In genomic region chr7:100632951-100633717, GRCh38 we compare ENCODE assay signal across 8 cellular contexts. TPM values are rescaled to one million over a fixed set of nuclear protein-coding genes. Genes with fewer than 3 reads are reported as not detected.
DNase-seq lines count a peak whose midpoint lies in the region; ATAC-seq, FAIRE-seq and TF ChIP-seq lines count a peak whose summit lies in the region.

No MANE protein-coding gene starts in this region.

- peak overlapping the region; percentile 98; the same call in 1 of the 2 replicates for H2BK15ac ChIP-seq in H1 (ENCODE audit: low read length)

- POLR2A ChIA-PET in AG04450 (lab: Yijun Ruan, JAX) (interaction anchor here (0.6 to 1.2 kb wide), 4 partner anchors 9 to 47 kb away, joined by 3 to 8 read pairs (median 6); partner anchors contain the start of genes FBXO24, LRCH4, MOSPD3 and PCOLCE), H1 (lab: Charles Lee; ENCODE audit: partially characterized antibody) (interaction anchor here (0.6 to 3.4 kb wide), 16 partner anchors 9 to 346 kb away, joined by 3 to 20 read pairs (median 4); partner anchors contain the start of genes EPHB4, FBXO24, LRCH4 and MEPCE)

- no peak overlapping the region for H2AK5ac ChIP-seq in H1 (ENCODE audit: low read depth, low read length)

- H3K27me3 ChIP-seq in AG04450 (ENCODE audit: control insufficient read depth, insufficient read depth, low read length): peaks cover 17% of the 10 kb centered on the region
- H3K27me3 ChIP-seq in H1 (replicated peaks in 1 of 4; ENCODE audit: control insufficient read depth in 3 of 4, extremely low read depth in 1 of 4, insufficient read depth in 3 of 4, low read length in 3 of 4): peaks cover 0 to 16% (median 9%) of the 10 kb centered on the region in 4 experiments; a peak in 5 of 7 replicates
- H3K27me3 ChIP-seq in thoracic aorta (replicated peaks; ENCODE audit: insufficient read depth): no peaks in the 10 kb centered on the region

- H3K18ac ChIP-seq in H1 (ENCODE audit: extremely low read depth, low read length): peak overlapping the region; percentile 93

- peak; percentile 58 for ATAC-seq in GM18517 (IDR thresholded peaks at IDR 0.05; ENCODE audit: unreplicated experiment)
- peak; percentile 61 to 66 for ATAC-seq in naive B cell (ENCODE audit: low read depth in 2 of 2)
- ATAC-seq in thoracic aorta (ENCODE audit: insufficient number of reproducible peaks, low FRiP score, low read depth): no peak
- ATAC-seq in HG02798 (IDR thresholded peaks at IDR 0.05; ENCODE audit: poor library complexity, unreplicated experiment): no peak

- no peak overlapping the region for H4K5ac ChIP-seq in H1 (ENCODE audit: insufficient read length, low read depth, low read length)

- H3K4me1 ChIP-seq in H1 (replicated peaks in 1 of 4; ENCODE audit: control insufficient read depth in 3 of 4, insufficient read depth in 4 of 4, low read length in 3 of 4): peaks cover 0 to 3% (median 3%) of the 10 kb centered on the region in 4 experiments; a peak in 5 of 7 replicates
- peaks cover 5 to 8% of the 10 kb centered on the region in 2 donors for H3K4me1 ChIP-seq in thoracic aorta (ENCODE audit: control insufficient read depth in 1 of 2, low read depth in 2 of 2)

- no peak for TF ChIP-seq POLR2A in H1 (IDR thresholded peaks at IDR 0.05; ENCODE audit: control extremely low read depth in 1 of 2, low read depth in 2 of 2, low read length in 2 of 2)

- H3K79me1 ChIP-seq in H1 (ENCODE audit: low read depth, low read length): no peaks in the 10 kb centered on the region; the same call in 1 of the 2 replicates

- H2BK20ac ChIP-seq in H1 (ENCODE audit: low read length): no peak overlapping the region

- CTCF ChIA-PET in AG04450 (lab: Charles Lee) (interaction anchor here (0.6 to 1.5 kb wide), 4 partner anchors 14 to 44 kb away, joined by 3 to 4 read pairs (median 3); partner anchors contain the start of genes MOSPD3 and PCOLCE), H1 (lab: Charles Lee; ENCODE audit: partially characterized antibody) (interaction anchor here (0.7 to 5.1 kb wide), 33 partner anchors 9 to 219 kb away, joined by 3 to 46 read pairs (median 5); partner anchors contain the start of genes ACTL6B, FBXO24, LRCH4 and MOSPD3)

- H2BK5ac ChIP-seq in H1 (ENCODE audit: low read depth, low read length): 0 out of 2 replicates have a peak overlapping the region, but pooled peaks have one; percentile 12

- WGBS in H1 (ENCODE audit: extremely low coverage in 1 of 2, insufficient coverage in 1 of 2, insufficient read length in 1 of 2, insufficient replicate concordance in 2 of 2, low coverage in 1 of 2, low lambda C conversion rate in 2 of 2, missing lambda C conversion rate in 1 of 2), 2 experiments: 4% methylated on average over 37 of the region's 72 CpGs; no CpG with 5 or more reads in 1 of the 2 experiments

- no peaks in the 10 kb centered on the region for H3K27me3 Mint-ChIP-seq in naive B cell

- H3K27ac Mint-ChIP-seq in naive B cell: peak overlapping the region in 4 of 6 donors; percentile 26 to 90 (median 86)

- peak overlapping the region; percentile 72 to 94 (median 88) for H3K4me3 Mint-ChIP-seq in naive B cell

- peak overlapping the region; percentile 69 for H3K56ac ChIP-seq in H1 (replicated peaks; ENCODE audit: insufficient read length, low read depth, low read length)

- peaks cover 14 to 28% (median 21%) of the 10 kb centered on the region in 3 donors for H3K4me1 Mint-ChIP-seq in naive B cell

- no peak overlapping the region for H2BK120ac ChIP-seq in H1 (replicated peaks; ENCODE audit: low read depth, low read length)

- no peaks in the 10 kb centered on the region for H3K36me3 Mint-ChIP-seq in naive B cell

- H4K8ac ChIP-seq in H1 (ENCODE audit: extremely low read depth, insufficient read depth, low read length): peak overlapping the region; percentile 97

- H3K9me3 ChIP-seq in AG04450 (ENCODE audit: control insufficient read depth, insufficient read depth, low read length) (no peaks in the 10 kb centered on the region), H1 (ENCODE audit: insufficient read depth in 2 of 2, low read depth in 1 of 2, low read length in 1 of 2) (no peaks in the 10 kb centered on the region), thoracic aorta (no peaks in the 10 kb centered on the region)

- peak overlapping the region; percentile 31; the same call in 1 of the 2 replicates for H2AFZ ChIP-seq in H1 (ENCODE audit: low read length)

- peak overlapping the region; percentile 61 to 92 for H3K4me2 ChIP-seq in H1 (ENCODE audit: insufficient read depth in 1 of 2, low read depth in 2 of 2, low read length in 2 of 2)

- peak overlapping the region in 3 of 4 experiments; percentile 8 to 69 (median 13); a peak in 3 of 7 replicates for H3K9ac ChIP-seq in H1 (replicated peaks in 1 of 4; ENCODE audit: extremely low read depth in 1 of 4, low read depth in 3 of 4, low read length in 3 of 4)

- peak; percentile 22 to 32; a peak in 2 of 4 replicates for TF ChIP-seq RAD21 in H1 (IDR thresholded peaks at IDR 0.05 in 1 of 2, conservative IDR thresholded peaks at IDR 0.05 in 1 of 2; ENCODE audit: low read depth in 2 of 2, low read length in 2 of 2)

- H4K20me1 ChIP-seq in H1 (replicated peaks in 1 of 2; ENCODE audit: control insufficient read depth in 1 of 2, insufficient read depth in 2 of 2, low read length in 2 of 2): peaks cover 0 to 1% of the 10 kb centered on the region in 2 experiments

- H3K4me3 ChIP-seq in AG04450 (ENCODE audit: low read depth, low read length) (peak overlapping the region; percentile 49), H1 (ENCODE audit: extremely low read depth in 1 of 4, insufficient read depth in 2 of 4, low read depth in 3 of 4, low read length in 4 of 4) (peak overlapping the region; percentile 60 to 89 (median 61)), thoracic aorta (peak overlapping the region; percentile 73)

- H3K23ac ChIP-seq in H1 (ENCODE audit: insufficient read length): no peak overlapping the region

- no peaks in the 10 kb centered on the region for H3K36me3 ChIP-seq in H1 (ENCODE audit: control insufficient read depth in 2 of 4, insufficient read depth in 4 of 4, low read length in 3 of 4)
- no peaks in the 10 kb centered on the region for H3K36me3 ChIP-seq in thoracic aorta

- no peak overlapping the region for H3K27ac ChIP-seq in AG04450 (ENCODE audit: low read depth, low read length)
- H3K27ac ChIP-seq in H1 (ENCODE audit: low read depth, low read length): no peak overlapping the region
- no peak overlapping the region for H3K27ac ChIP-seq in thoracic aorta

- peak; percentile 44; the same call in 1 of the 2 replicates for TF ChIP-seq CTCF in AG04450 (IDR thresholded peaks at IDR 0.05; ENCODE audit: low read depth, low read length)
- peak; percentile 45 to 71 (median 63) for TF ChIP-seq CTCF in H1 (IDR thresholded peaks at IDR 0.05; ENCODE audit: control extremely low read depth in 1 of 3, insufficient read depth in 1 of 3, low read depth in 1 of 3, low read length in 3 of 3)
- TF ChIP-seq CTCF in thoracic aorta (IDR thresholded peaks at IDR 0.05): no peak

- H3K14ac ChIP-seq in H1 (ENCODE audit: insufficient read length): no peak overlapping the region

- FAIRE-seq in H1 (lab: Jason Lieb, UNC): no peak

- H3K9me3 Mint-ChIP-seq in naive B cell: no peaks in the 10 kb centered on the region

- peak overlapping the region; percentile 89 for H4K91ac ChIP-seq in H1 (replicated peaks; ENCODE audit: insufficient read length, low read length)

- DNase-seq in AG04450 (ENCODE audit: low read depth, low spot score) (no peak), NCI-H1092 treated with DMSO at 0.1 percent for 48 hours (lab: John Stamatoyannopoulos, UW) (peak; percentile 50), H1 (ENCODE audit: low read depth in 1 of 2, low spot score in 2 of 2) (peak in 1 of 2 experiments; percentile 84), naive B cell (peak; percentile 42), thoracic aorta (ENCODE audit: low spot score) (no peak)
- DNase-seq in activated CD4-positive, alpha-beta T cell treated with anti-CD3 and anti-CD28 coated beads, Interleukin-2, amount 50 U/mL, for 4 hours: peak; percentile 39 to 40

- peak overlapping the region; percentile 53; the same call in 1 of the 2 replicates for H2BK12ac ChIP-seq in H1 (ENCODE audit: low read depth, low read length)

- H3K79me2 ChIP-seq in H1 (ENCODE audit: control insufficient read depth in 1 of 2, insufficient read depth in 2 of 2, low read length in 2 of 2): no peaks in the 10 kb centered on the region

- H3K4ac ChIP-seq in H1 (replicated peaks; ENCODE audit: insufficient read length, low read depth, low read length): no peak overlapping the region

- TF ChIP-seq EP300 in H1 (IDR thresholded peaks at IDR 0.05; ENCODE audit: borderline replicate concordance in 1 of 2, low read depth in 2 of 2, low read length in 2 of 2): no peak

- H3K23me2 ChIP-seq in H1 (ENCODE audit: low read depth, low read length): peaks cover 6% of the 10 kb centered on the region; the same call in 1 of the 2 replicates

RNA-seq across cellular contexts. Expression of gene TFR2, which starts 8.2 kb away (rescaled TPM):
- polyA plus RNA-seq in AG04450 (2011; rRNA removed) (0.05 and 0.06 TPM in 2 replicates), H1 (2011; rRNA removed) (4.6 and 6.0 TPM in 2 replicates), naive B cell (ENCODE audit: low read depth in 6 of 6) (1 to 10 TPM in 1 of 6 donors, under 1 TPM in 3, not detected in 2; 0.58 to 1.3 (median 0.65) TPM)
- polyA minus RNA-seq in AG04450 (2011; rRNA and poly(A)+ RNA removed): not detected in 2 replicates
- total RNA-seq in H1 (2021; fragmentation: NEBNext Ultra II Directional; extraction: Animal tissue kit (Norgen Biotek cat#: 25700)): 4.9 and 5.7 TPM in 2 replicates
- polyA plus RNA-seq in H1 (2011; cell fraction: cytosol; rRNA removed): 4.0 TPM
- polyA plus RNA-seq in H1 (2011; cell fraction: nucleus; rRNA removed): 17.7 TPM
- polyA plus RNA-seq in H1 (2012, experiment 1 of 2): 5.4 to 7.4 TPM (median 6.2 TPM) in 4 replicates
- polyA plus RNA-seq in H1 (2012, experiment 2 of 2): 3.3 TPM
- 4.0 TPM for polyA plus RNA-seq in H1 (2013, experiment 1 of 2)
- polyA plus RNA-seq in H1 (2013, experiment 2 of 2): 3.5 TPM
- polyA minus RNA-seq in H1 (2011; rRNA and poly(A)+ RNA removed): 1.5 and 3.4 TPM in 2 replicates
- 4.3 TPM for polyA minus RNA-seq in H1 (2011; cell fraction: cytosol; rRNA and poly(A)+ RNA removed)
- polyA minus RNA-seq in H1 (2011; cell fraction: nucleus; rRNA and poly(A)+ RNA removed): 7.1 TPM
- 1 to 10 TPM in 1 of 2 donors, under 1 TPM in 1; 0.35 to 1.9 TPM for total RNA-seq in thoracic aorta

RNA-seq across cellular contexts. Expression of gene MOSPD3, which starts 20.8 kb away (rescaled TPM):
- polyA plus RNA-seq in AG04450 (2011; rRNA removed) (9.1 and 10.0 TPM in 2 replicates), H1 (2011; rRNA removed) (21.4 and 45.7 TPM in 2 replicates), naive B cell (ENCODE audit: low read depth in 6 of 6) (10 to 100 TPM in 5 of 6 donors, 1 to 10 TPM in 1; 7.7 to 18.2 (median 13.1) TPM)
- 4.0 and 4.8 TPM in 2 replicates for polyA minus RNA-seq in AG04450 (2011; rRNA and poly(A)+ RNA removed)
- 19.3 and 20.7 TPM in 2 replicates for total RNA-seq in H1 (2021; fragmentation: NEBNext Ultra II Directional; extraction: Animal tissue kit (Norgen Biotek cat#: 25700))
- polyA plus RNA-seq in H1 (2011; cell fraction: cytosol; rRNA removed): 10.1 TPM
- polyA plus RNA-seq in H1 (2011; cell fraction: nucleus; rRNA removed): 23.8 TPM
- 15.9 to 26.5 TPM (median 22.6 TPM) in 4 replicates for polyA plus RNA-seq in H1 (2012, experiment 1 of 2)
- polyA plus RNA-seq in H1 (2012, experiment 2 of 2): 25.8 TPM
- 19.0 TPM for polyA plus RNA-seq in H1 (2013, experiment 1 of 2)
- 17.7 TPM for polyA plus RNA-seq in H1 (2013, experiment 2 of 2)
- 7.0 and 8.1 TPM in 2 replicates for polyA minus RNA-seq in H1 (2011; rRNA and poly(A)+ RNA removed)
- polyA minus RNA-seq in H1 (2011; cell fraction: cytosol; rRNA and poly(A)+ RNA removed): 7.4 TPM
- 8.7 TPM for polyA minus RNA-seq in H1 (2011; cell fraction: nucleus; rRNA and poly(A)+ RNA removed)
- 10 to 100 TPM in 1 of 2 donors, 1 to 10 TPM in 1; 9.2 to 29.6 TPM for total RNA-seq in thoracic aorta

RNA-seq across cellular contexts. Expression of gene ACTL6B, which starts 23.1 kb away (rescaled TPM):
- polyA plus RNA-seq in AG04450 (2011; rRNA removed) (not detected in 2 replicates), H1 (2011; rRNA removed) (4.5 and 4.6 TPM in 2 replicates), naive B cell (ENCODE audit: low read depth in 6 of 6) (not detected)
- not detected in 2 replicates for polyA minus RNA-seq in AG04450 (2011; rRNA and poly(A)+ RNA removed)
- total RNA-seq in H1 (2021; fragmentation: NEBNext Ultra II Directional; extraction: Animal tissue kit (Norgen Biotek cat#: 25700)): 1.7 and 2.1 TPM in 2 replicates
- 2.7 TPM for polyA plus RNA-seq in H1 (2011; cell fraction: cytosol; rRNA removed)
- polyA plus RNA-seq in H1 (2011; cell fraction: nucleus; rRNA removed): 3.4 TPM
- 1.6 to 4.0 TPM (median 3.0 TPM) in 4 replicates for polyA plus RNA-seq in H1 (2012, experiment 1 of 2)
- polyA plus RNA-seq in H1 (2012, experiment 2 of 2): 2.3 TPM
- polyA plus RNA-seq in H1 (2013, experiment 1 of 2): 1.1 TPM
- 1.0 TPM for polyA plus RNA-seq in H1 (2013, experiment 2 of 2)
- polyA minus RNA-seq in H1 (2011; rRNA and poly(A)+ RNA removed): 0.51 and 0.60 TPM in 2 replicates
- polyA minus RNA-seq in H1 (2011; cell fraction: cytosol; rRNA and poly(A)+ RNA removed): 2.4 TPM
- 0.70 TPM for polyA minus RNA-seq in H1 (2011; cell fraction: nucleus; rRNA and poly(A)+ RNA removed)
- not detected for total RNA-seq in thoracic aorta

RNA-seq across cellular contexts. Expression of gene PCOLCE, which starts 31.0 kb away (rescaled TPM):
- polyA plus RNA-seq in AG04450 (2011; rRNA removed) (164 and 227 TPM in 2 replicates), H1 (2011; rRNA removed) (21.5 and 46.6 TPM in 2 replicates), naive B cell (ENCODE audit: low read depth in 6 of 6) (1 to 10 TPM in 1 of 6 donors, under 1 TPM in 4, not detected in 1; 0.23 to 1.1 (median 0.86) TPM)
- 37.1 and 50.6 TPM in 2 replicates for polyA minus RNA-seq in AG04450 (2011; rRNA and poly(A)+ RNA removed)
- total RNA-seq in H1 (2021; fragmentation: NEBNext Ultra II Directional; extraction: Animal tissue kit (Norgen Biotek cat#: 25700)): 69.2 and 70.6 TPM in 2 replicates
- 26.8 TPM for polyA plus RNA-seq in H1 (2011; cell fraction: cytosol; rRNA removed)
- 126 TPM for polyA plus RNA-seq in H1 (2011; cell fraction: nucleus; rRNA removed)
- 80.3 to 96.2 TPM (median 87.0 TPM) in 4 replicates for polyA plus RNA-seq in H1 (2012, experiment 1 of 2)
- 81.2 TPM for polyA plus RNA-seq in H1 (2012, experiment 2 of 2)
- polyA plus RNA-seq in H1 (2013, experiment 1 of 2): 132 TPM
- polyA plus RNA-seq in H1 (2013, experiment 2 of 2): 122 TPM
- polyA minus RNA-seq in H1 (2011; rRNA and poly(A)+ RNA removed): 7.8 and 13.1 TPM in 2 replicates
- polyA minus RNA-seq in H1 (2011; cell fraction: cytosol; rRNA and poly(A)+ RNA removed): 27.5 TPM
- polyA minus RNA-seq in H1 (2011; cell fraction: nucleus; rRNA and poly(A)+ RNA removed): 29.2 TPM
- total RNA-seq in thoracic aorta: 100 to 1,000 TPM; 130 to 140 TPM

RNA-seq across cellular contexts. Expression of gene GNB2, which starts 40.4 kb away (rescaled TPM):
- 68.4 and 114 TPM in 2 replicates for polyA plus RNA-seq in AG04450 (2011; rRNA removed)
- polyA minus RNA-seq in AG04450 (2011; rRNA and poly(A)+ RNA removed): 77.8 and 95.0 TPM in 2 replicates
- total RNA-seq in H1 (2021; fragmentation: NEBNext Ultra II Directional; extraction: Animal tissue kit (Norgen Biotek cat#: 25700)): 157 and 160 TPM in 2 replicates
- 260 and 351 TPM in 2 replicates for polyA plus RNA-seq in H1 (2011; rRNA removed)
- 192 TPM for polyA plus RNA-seq in H1 (2011; cell fraction: cytosol; rRNA removed)
- polyA plus RNA-seq in H1 (2011; cell fraction: nucleus; rRNA removed): 230 TPM
- polyA plus RNA-seq in H1 (2012, experiment 1 of 2): 133 to 215 TPM (median 185 TPM) in 4 replicates
- 219 TPM for polyA plus RNA-seq in H1 (2012, experiment 2 of 2)
- polyA plus RNA-seq in H1 (2013, experiment 1 of 2): 68.1 TPM
- polyA plus RNA-seq in H1 (2013, experiment 2 of 2): 69.3 TPM
- 87.9 and 102 TPM in 2 replicates for polyA minus RNA-seq in H1 (2011; rRNA and poly(A)+ RNA removed)
- 71.6 TPM for polyA minus RNA-seq in H1 (2011; cell fraction: cytosol; rRNA and poly(A)+ RNA removed)
- polyA minus RNA-seq in H1 (2011; cell fraction: nucleus; rRNA and poly(A)+ RNA removed): 51.5 TPM
- polyA plus RNA-seq in naive B cell (ENCODE audit: low read depth in 6 of 6): 10 to 100 TPM; 46.2 to 65.4 (median 56.2) TPM
- total RNA-seq in thoracic aorta: 100 to 1,000 TPM; 176 to 255 TPM

Comparison
In these comparisons a context has a peak if more than half of its experiments do, and no peak if none do; other contexts are left out.
1. DNase-seq: peak in NCI-H1092 treated with DMSO at 0.1 percent for 48 hours (single experiment), activated CD4-positive, alpha-beta T cell treated with anti-CD3 and anti-CD28 coated beads, Interleukin-2, amount 50 U/mL, for 4 hours (2 of 2) and naive B cell (single experiment); none in AG04450 (single experiment) and thoracic aorta (single experiment).
2. ATAC-seq: peak in GM18517 (single experiment) and naive B cell (2 of 2); none in thoracic aorta (single experiment) and HG02798 (single experiment).
3. Peak in every context shown above with its lines, with median percentiles within 50 percentile points of each other: H3K4me3 ChIP-seq.